17 cellular contexts compared by ENCODE assay signal in the genomic region with DNA sequence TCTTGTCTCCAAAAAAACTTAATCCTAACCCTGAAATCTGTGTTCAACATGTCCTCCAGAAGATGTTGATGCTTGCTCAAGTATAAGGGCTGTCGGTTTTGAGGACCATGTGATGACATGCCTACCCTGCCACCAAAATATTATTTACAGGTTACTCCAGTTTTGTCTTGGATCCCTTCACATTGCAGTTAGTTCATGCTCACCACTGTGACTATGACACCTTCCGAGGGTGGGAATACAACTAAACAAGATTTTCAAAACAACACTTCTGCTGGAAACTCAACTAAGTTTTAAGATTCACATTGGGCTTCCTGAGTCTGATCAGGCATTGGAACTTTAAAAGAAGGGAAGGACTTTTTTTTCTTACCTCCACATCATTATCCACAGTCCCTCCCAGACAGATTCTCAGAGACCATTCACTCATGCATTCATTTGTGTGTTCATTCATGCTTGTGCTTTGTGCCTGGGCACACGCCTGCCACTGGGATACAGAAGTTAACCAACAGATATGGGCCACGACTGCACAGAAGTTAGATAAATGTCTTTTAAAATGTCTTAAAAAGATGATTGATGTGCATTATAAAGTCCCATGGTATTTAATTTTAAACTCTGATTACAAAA.
DNase-seq lines count a peak whose midpoint lies in the region; ATAC-seq and TF ChIP-seq lines count a peak whose summit lies in the region.
"Had no signal": no experiment of that assay in that cellular context is flagged by ENCODE, and none has a peak within 500 bp of the region (broad histone marks: within the 10 kb centered on the region; RNA-seq: fewer than 3 reads in every experiment).

No MANE protein-coding gene starts in this region.

- H2BK120ac ChIP-seq in IMR-90 (ENCODE audit: low read depth, low read length) = peak overlapping the region; percentile 94

- H2AK9ac ChIP-seq in IMR-90 (replicated peaks; ENCODE audit: low read depth, low read length, poor library complexity) = peak overlapping the region; percentile 69

- H2AFZ ChIP-seq in IMR-90 (replicated peaks; ENCODE audit: low read length, poor library complexity) = no peak overlapping the region

- TF ChIP-seq CTCF in AG04450 (IDR thresholded peaks at IDR 0.05; ENCODE audit: low read depth, low read length) (no peak), IMR-90 (conservative IDR thresholded peaks at IDR 0.05; ENCODE audit: low read depth, low read length) (no peak), chondrocyte (IDR thresholded peaks at IDR 0.05) (no peak)

- peak overlapping the region; percentile 69 for H3K14ac ChIP-seq in IMR-90 (replicated peaks; ENCODE audit: low read depth, low read length)

- peak overlapping the region; percentile 80 for H3K27ac Mint-ChIP-seq in chondrocyte (ENCODE audit: unreplicated experiment)
- H3K27ac Mint-ChIP-seq: activated CD8-positive, alpha-beta memory T cell treated with anti-CD3 and anti-CD28 coated beads, Interleukin-2, amount 10 ng/mL, durations not matched to agents 7 days and 5 days; IgD-negative memory B cell had no signal

- in situ Hi-C loops in IMR-90 (cut with MboI; ENCODE audit: low sequenced_read_pairs) = no loop called here

- no peak for TF ChIP-seq POLR2A in IMR-90 (IDR thresholded peaks at IDR 0.05; ENCODE audit: low read depth, low read length)

- H3K4me3 ChIP-seq in AG04450 (ENCODE audit: low read depth, low read length) = no peak overlapping the region
- H3K4me3 ChIP-seq in IMR-90 (ENCODE audit: insufficient read depth, low read depth, low read length) = no peak overlapping the region
- H3K4me3 ChIP-seq: lung, stomach, vagina had no signal

- peak overlapping the region; percentile 94 to 97 for H4K8ac ChIP-seq in IMR-90 (ENCODE audit: low read depth in 2 of 2, low read length in 2 of 2)

- no peaks in the 10 kb centered on the region for H3K27me3 Mint-ChIP-seq in chondrocyte (ENCODE audit: low read depth)

- BruUV-seq in IMR-90 (replicated peaks; lab: Mats Ljungman, UMichigan) = no TSS peak

- POLR2A ChIA-PET in AG04450 (lab: Yijun Ruan, JAX) (no interaction called here), IMR-90 (lab: Charles Lee; ENCODE audit: unreplicated experiment) (no interaction called here)

- dilution Hi-C loops in IMR-90 (cut with HindIII; ENCODE audit: low sequenced_read_pairs, unreplicated experiment) = no loop called here

- no peak for TF ChIP-seq RAD21 in IMR-90 (IDR thresholded peaks at IDR 0.05; ENCODE audit: low read length)

- peak overlapping the region; percentile 54 for H3K4me2 ChIP-seq in IMR-90 (ENCODE audit: low read depth, low read length)

- H3K27me3 ChIP-seq in AG04450 (ENCODE audit: control insufficient read depth, insufficient read depth, low read length) (no peaks in the 10 kb centered on the region), IMR-90 (ENCODE audit: control insufficient read depth, insufficient read depth, low read length) (no peaks in the 10 kb centered on the region)
- H3K27me3 ChIP-seq: neutrophil, stomach, vagina had no signal

- peak overlapping the region; percentile 97 for H2BK5ac ChIP-seq in IMR-90 (ENCODE audit: low read depth, low read length, poor library complexity, severe bottlenecking)

- H3K56ac ChIP-seq in IMR-90 (ENCODE audit: extremely low read depth, insufficient read depth, low read length) = peak overlapping the region; percentile 75

- peak overlapping the region; percentile 68; the same call in 1 of the 2 replicates for H3K23ac ChIP-seq in IMR-90 (ENCODE audit: low read depth, low read length)

- H3K27ac ChIP-seq in AG04450 (ENCODE audit: low read depth, low read length) (peak overlapping the region; percentile 81), IMR-90 (ENCODE audit: insufficient read depth, low read length) (peak overlapping the region; percentile 84)
- H3K27ac ChIP-seq: neutrophil, stomach, vagina had no signal

- H3K9ac ChIP-seq in IMR-90 (ENCODE audit: low read depth, low read length) = 0 out of 2 replicates have a peak overlapping the region, but pooled peaks have one; percentile 30

- intact Hi-C loops in IMR-90 (cut with micrococcal nuclease) = no loop called here

- H3K36me3 ChIP-seq in IMR-90 (ENCODE audit: control insufficient read depth, insufficient read depth, low read length) = no peaks in the 10 kb centered on the region
- H3K36me3 ChIP-seq: neutrophil, stomach, vagina had no signal

- H3K4me1 Mint-ChIP-seq in chondrocyte (ENCODE audit: low read depth) = peaks cover 37% of the 10 kb centered on the region
- H3K4me1 Mint-ChIP-seq: IgD-negative memory B cell had no signal

- H3K79me1 ChIP-seq in IMR-90 (ENCODE audit: low read depth in 1 of 2, low read length in 2 of 2) = peaks cover 4 to 13% of the 10 kb centered on the region in 2 experiments; a peak in 3 of 4 replicates

- peak overlapping the region; percentile 97 for H3K18ac ChIP-seq in IMR-90 (ENCODE audit: low read depth, low read length)

- H4K91ac ChIP-seq in IMR-90 (ENCODE audit: insufficient read depth, low read depth, low read length) = peak overlapping the region; percentile 97

- H3K9me3 Mint-ChIP-seq in chondrocyte (ENCODE audit: low read depth) = no peaks in the 10 kb centered on the region

- H4K20me1 ChIP-seq in IMR-90 (ENCODE audit: insufficient read depth, low read length) = no peaks in the 10 kb centered on the region

- H2AK5ac ChIP-seq in IMR-90 (ENCODE audit: low read depth, low read length) = peak overlapping the region; percentile 93

- H2BK15ac ChIP-seq in IMR-90 (ENCODE audit: low read depth, low read length) = peak overlapping the region; percentile 75

- H3K4ac ChIP-seq in IMR-90 (ENCODE audit: low read depth, low read length) = peak overlapping the region; percentile 92

- CTCF ChIA-PET in AG04450 (lab: Charles Lee) = interaction anchor here (0.9 to 3.6 kb wide), 2 partner anchors 24 to 25 kb away, joined by 3 to 31 read pairs; no protein-coding TSS in a partner anchor
- CTCF ChIA-PET in IMR-90 (lab: Yijun Ruan, JAX) = interaction anchor here (1.0 kb wide), 1 partner anchor 35 kb away, joined by 3 read pairs; no protein-coding TSS in a partner anchor

- H3K4me1 ChIP-seq in IMR-90 (ENCODE audit: control insufficient read depth, insufficient read depth, low read length) = peaks cover 20% of the 10 kb centered on the region

- DNase-seq in AG04450 (ENCODE audit: low read depth, low spot score) = no peak
- DNase-seq in IMR-90 = no peak
- no peak for DNase-seq in chondrocyte (ENCODE audit: low spot score)
- peak; percentile 91 for DNase-seq in kidney tubule cell (ENCODE audit: low spot score)
- no peak for DNase-seq in occipital lobe (lab: John Stamatoyannopoulos, UW)
- no peak for DNase-seq in activated effector memory CD4-positive, alpha-beta T cell treated with anti-CD3 and anti-CD28 coated beads, Interleukin-2, amount 50 U/mL, for 16 hours
- no peak for DNase-seq in OCI-M2 (lab: John Stamatoyannopoulos, UW; ENCODE audit: unreplicated experiment)
- DNase-seq: activated CD8-positive, alpha-beta memory T cell treated with anti-CD3 and anti-CD28 coated beads, Interleukin-2, amount 10 ng/mL, durations not matched to agents 7 days and 5 days; activated naive CD8-positive, alpha-beta T cell treated with anti-CD3 and anti-CD28 coated beads for 36 hours; Caco-2; NCI-H1092 treated with DMSO at 0.1 percent for 48 hours; stomach had no signal

- H3K9me1 ChIP-seq in IMR-90 (ENCODE audit: insufficient read depth, low read length) = peaks cover 5% of the 10 kb centered on the region; the same call in 1 of the 2 replicates

- no peak overlapping the region for H3K4me3 Mint-ChIP-seq in chondrocyte (ENCODE audit: unreplicated experiment)
- H3K4me3 Mint-ChIP-seq: activated CD8-positive, alpha-beta memory T cell treated with anti-CD3 and anti-CD28 coated beads, Interleukin-2, amount 10 ng/mL, durations not matched to agents 7 days and 5 days; activated naive CD8-positive, alpha-beta T cell treated with anti-CD3 and anti-CD28 coated beads for 36 hours; IgD-negative memory B cell had no signal

- no peaks in the 10 kb centered on the region for H3K36me3 Mint-ChIP-seq in chondrocyte (ENCODE audit: low read depth)
- H3K36me3 Mint-ChIP-seq: activated CD8-positive, alpha-beta memory T cell treated with anti-CD3 and anti-CD28 coated beads, Interleukin-2, amount 10 ng/mL, durations not matched to agents 7 days and 5 days; IgD-negative memory B cell had no signal

- ATAC-seq in IMR-90 (ENCODE audit: low read depth) = no peak
- no peak for ATAC-seq in HG03521 (IDR thresholded peaks at IDR 0.05; ENCODE audit: unreplicated experiment)
- ATAC-seq: activated CD8-positive, alpha-beta memory T cell treated with anti-CD3 and anti-CD28 coated beads, Interleukin-2, amount 10 ng/mL, durations not matched to agents 7 days and 5 days had no signal

- H2BK20ac ChIP-seq in IMR-90 (ENCODE audit: low read depth, low read length) = peak overlapping the region; percentile 88

- H3K9me3 ChIP-seq in AG04450 (ENCODE audit: control insufficient read depth, insufficient read depth, low read length) (no peaks in the 10 kb centered on the region), IMR-90 (ENCODE audit: control insufficient read depth, insufficient read depth, low read length) (no peaks in the 10 kb centered on the region)
- H3K9me3 ChIP-seq: Caco-2, neutrophil, stomach, vagina had no signal

- WGBS in IMR-90 (ENCODE audit: extremely low coverage in 2 of 2, insufficient read length in 1 of 2), 2 experiments = no CpG with 5 or more reads among the region's 4 CpGs

- H4K5ac ChIP-seq in IMR-90 (ENCODE audit: low read depth, low read length) = peak overlapping the region; percentile 94

TF ChIP-seq in IMR-90, 13 proteins besides CTCF, POLR2A, EP300 and RAD21:
- TF ChIP-seq RFX5 (IDR thresholded peaks at IDR 0.05; ENCODE audit: low read depth, low read length) = no peak
- TF ChIP-seq, protein P1, sequence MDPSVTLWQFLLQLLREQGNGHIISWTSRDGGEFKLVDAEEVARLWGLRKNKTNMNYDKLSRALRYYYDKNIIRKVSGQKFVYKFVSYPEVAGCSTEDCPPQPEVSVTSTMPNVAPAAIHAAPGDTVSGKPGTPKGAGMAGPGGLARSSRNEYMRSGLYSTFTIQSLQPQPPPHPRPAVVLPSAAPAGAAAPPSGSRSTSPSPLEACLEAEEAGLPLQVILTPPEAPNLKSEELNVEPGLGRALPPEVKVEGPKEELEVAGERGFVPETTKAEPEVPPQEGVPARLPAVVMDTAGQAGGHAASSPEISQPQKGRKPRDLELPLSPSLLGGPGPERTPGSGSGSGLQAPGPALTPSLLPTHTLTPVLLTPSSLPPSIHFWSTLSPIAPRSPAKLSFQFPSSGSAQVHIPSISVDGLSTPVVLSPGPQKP (IDR thresholded peaks at IDR 0.05; ENCODE audit: borderline replicate concordance, low read depth, low read length) = no peak
- TF ChIP-seq BHLHE40 (IDR thresholded peaks at IDR 0.05; ENCODE audit: low read depth, low read length) = no peak
